In the genomic region with DNA sequence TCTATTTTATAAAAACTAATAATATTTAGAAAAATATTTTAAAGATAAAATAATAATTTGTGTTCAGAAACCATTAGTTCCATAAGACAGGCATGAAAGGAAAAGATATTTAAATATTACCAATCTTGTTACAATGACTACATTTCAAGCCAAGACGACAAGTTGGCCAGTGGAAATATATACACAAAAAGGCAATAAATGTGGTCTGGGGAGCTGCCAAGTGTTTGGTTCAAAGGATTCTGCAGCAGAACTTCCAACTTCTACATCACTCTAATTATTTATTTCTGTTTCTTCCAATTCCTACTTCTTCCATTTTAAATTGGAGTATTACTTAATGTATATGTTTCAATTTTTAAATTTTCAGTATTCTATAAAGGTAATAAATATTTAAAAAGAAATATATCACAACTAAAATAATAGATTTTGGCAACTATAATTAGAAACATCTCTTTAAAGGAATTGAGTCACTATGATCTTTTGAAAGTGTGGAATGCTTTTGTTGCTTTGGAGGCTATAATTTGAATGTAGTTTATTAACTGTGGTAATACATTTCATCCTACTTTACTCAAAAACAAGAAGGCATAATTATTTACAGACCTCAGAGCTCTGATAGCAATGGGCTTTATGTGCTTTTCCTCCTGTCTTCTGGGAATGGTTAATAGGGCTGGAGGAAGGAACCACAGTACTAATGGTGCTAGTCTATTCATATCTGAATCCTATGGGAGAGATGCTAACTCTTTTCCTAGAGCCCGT, we compare ENCODE assay signal across 12 cellular contexts.
DNase-seq lines count a peak whose midpoint lies in the region; ATAC-seq and TF ChIP-seq lines count a peak whose summit lies in the region.
"Had no signal": no experiment of that assay in that cellular context is flagged by ENCODE, and none has a peak within 500 bp of the region (broad histone marks: within the 10 kb centered on the region; RNA-seq: fewer than 3 reads in every experiment).

No MANE protein-coding gene starts in this region.

- H3K4me3 Mint-ChIP-seq in HFFc6, result no peak overlapping the region
- H3K4me3 Mint-ChIP-seq in activated T-cell treated with anti-CD3 and anti-CD28 coated beads, Interleukin-2, amount 50 U/mL, for 72 hours, result no peak overlapping the region
- H3K4me3 Mint-ChIP-seq: activated naive CD8-positive, alpha-beta T cell had no signal

- peaks cover 1% of the 10 kb centered on the region for H3K27me3 Mint-ChIP-seq in HFFc6 (ENCODE audit: insufficient read depth)
- no peaks in the 10 kb centered on the region for H3K27me3 Mint-ChIP-seq in activated T-cell treated with anti-CD3 and anti-CD28 coated beads, Interleukin-2, amount 50 U/mL, for 72 hours (ENCODE audit: low read depth)
- H3K27me3 Mint-ChIP-seq: activated naive CD8-positive, alpha-beta T cell had no signal

- no peak for TF ChIP-seq CTCF in HFFc6 (IDR thresholded peaks at IDR 0.05)

- no peaks in the 10 kb centered on the region for H3K4me1 Mint-ChIP-seq in HFFc6 (ENCODE audit: low read depth)
- peaks cover 15% of the 10 kb centered on the region for H3K4me1 Mint-ChIP-seq in activated T-cell treated with anti-CD3 and anti-CD28 coated beads, Interleukin-2, amount 50 U/mL, for 72 hours (ENCODE audit: low read depth)

- no peak for ATAC-seq in HG03196 (IDR thresholded peaks at IDR 0.05; ENCODE audit: unreplicated experiment)
- ATAC-seq in activated T-cell treated with anti-CD3 and anti-CD28 coated beads, Interleukin-2, amount 50 U/mL, for 72 hours (replicated peaks in 1 of 2), result no peak

- peaks cover 4% of the 10 kb centered on the region for H3K9me3 Mint-ChIP-seq in HFFc6
- no peaks in the 10 kb centered on the region for H3K9me3 Mint-ChIP-seq in activated T-cell treated with anti-CD3 and anti-CD28 coated beads, Interleukin-2, amount 50 U/mL, for 72 hours

- DNase-seq in AG08395 (ENCODE audit: low spot score) (peak; percentile 48), HS-5 (ENCODE audit: low read depth) (peak; percentile 5), amniotic epithelial cell (ENCODE audit: low read depth) (peak; percentile 29), iris pigment epithelial cell (ENCODE audit: low read depth) (peak; percentile 53), ureter (ENCODE audit: low spot score) (no peak), HFFc6 (no peak)
- no peak for DNase-seq in activated T-cell treated with anti-CD3 and anti-CD28 coated beads, Interleukin-2, amount 50 U/mL, for 72 hours
- DNase-seq: NCI-H2029, posterior cingulate gyrus, SIG-M5 had no signal

- no peaks in the 10 kb centered on the region for H3K36me3 Mint-ChIP-seq in HFFc6 (ENCODE audit: low read depth)
- H3K36me3 Mint-ChIP-seq in activated T-cell treated with anti-CD3 and anti-CD28 coated beads, Interleukin-2, amount 50 U/mL, for 72 hours (ENCODE audit: insufficient read depth in 2 of 2), result peaks cover 3 to 6% of the 10 kb centered on the region in 2 donors

- no peak overlapping the region for H3K27ac Mint-ChIP-seq in HFFc6
- H3K27ac Mint-ChIP-seq in activated T-cell treated with anti-CD3 and anti-CD28 coated beads, Interleukin-2, amount 50 U/mL, for 72 hours, result no peak overlapping the region
- H3K27ac Mint-ChIP-seq: activated naive CD8-positive, alpha-beta T cell had no signal

Comparison
In these comparisons a context has a peak if more than half of its experiments do, and no peak if none do; other contexts are left out.
1. DNase-seq: peak in AG08395 (single experiment), HS-5 (single experiment), amniotic epithelial cell (single experiment) and iris pigment epithelial cell (single experiment); none in ureter (single experiment), HFFc6 (single experiment) and activated T-cell treated with anti-CD3 and anti-CD28 coated beads, Interleukin-2, amount 50 U/mL, for 72 hours (0 of 2).